11 cellular contexts compared by ENCODE assay signal in the genomic region with DNA sequence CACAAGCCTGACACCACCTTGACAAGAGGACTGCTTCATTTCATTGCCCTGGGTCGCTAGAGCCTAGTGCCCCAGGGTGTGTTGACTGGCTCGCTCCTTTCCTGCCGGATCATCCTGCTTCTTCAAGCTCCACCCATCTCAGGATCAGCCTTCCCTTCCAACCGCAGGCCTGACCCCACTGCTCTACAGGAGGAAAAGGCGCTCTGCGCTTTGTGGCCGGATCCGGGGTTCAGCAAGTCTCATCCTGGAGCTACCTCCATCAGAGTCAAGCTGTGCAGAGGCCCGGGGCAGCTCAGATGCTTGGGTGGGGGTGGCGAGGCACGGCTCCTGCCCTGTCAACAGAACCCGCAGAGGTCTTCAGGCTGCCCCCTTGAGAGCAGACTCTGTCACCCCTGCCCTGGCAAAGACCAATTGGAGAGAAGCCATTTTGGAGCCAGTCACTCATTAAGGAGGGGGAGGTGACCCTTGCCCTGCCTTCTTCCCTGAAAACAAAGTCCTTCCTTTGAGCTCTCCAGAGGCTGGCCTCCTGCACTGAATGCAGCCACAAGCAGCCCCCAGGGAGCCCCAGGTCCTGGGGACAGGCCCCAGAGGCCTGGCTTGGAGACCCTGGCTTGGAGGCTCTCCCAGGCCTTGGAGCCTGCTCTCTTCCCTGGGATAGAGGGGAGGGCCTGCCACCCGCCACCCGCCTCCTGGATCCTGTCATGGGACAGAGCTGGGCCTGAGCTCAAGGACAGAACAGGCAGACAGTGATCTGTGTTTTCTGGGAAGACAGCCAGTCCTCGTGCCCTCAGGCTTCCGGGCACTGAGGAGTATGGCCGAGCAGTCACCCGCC.
DNase-seq lines count a peak whose midpoint lies in the region; ATAC-seq lines count a peak whose summit lies in the region.
"Had no signal": no experiment of that assay in that cellular context is flagged by ENCODE, and none has a peak within 500 bp of the region (broad histone marks: within the 10 kb centered on the region; RNA-seq: fewer than 3 reads in every experiment).

No MANE protein-coding gene starts in this region.

- no peaks in the 10 kb centered on the region for H3K36me3 ChIP-seq in muscle layer of duodenum (ENCODE audit: control insufficient read depth in 1 of 2, insufficient read depth in 2 of 2, low read length in 2 of 2)
- no peaks in the 10 kb centered on the region for H3K36me3 ChIP-seq in aorta (ENCODE audit: control insufficient read depth in 1 of 2, insufficient read depth in 2 of 2, low read length in 1 of 2)
- H3K36me3 ChIP-seq: HAP-1 had no signal

- H3K27ac ChIP-seq in muscle layer of duodenum (ENCODE audit: low read length) (peak overlapping the region; percentile 69), aorta (ENCODE audit: low read depth in 1 of 2, low read length in 2 of 2) (peak overlapping the region; percentile 69 to 76)

- H3K27me3 ChIP-seq in muscle layer of duodenum (ENCODE audit: low read depth, low read length) (no peaks in the 10 kb centered on the region), aorta (ENCODE audit: control insufficient read depth in 1 of 2, insufficient read depth in 2 of 2, low read length in 1 of 2) (no peaks in the 10 kb centered on the region)

- no peak overlapping the region for H3K4me3 ChIP-seq in muscle layer of duodenum (ENCODE audit: low read depth in 1 of 2, low read length in 2 of 2)
- H3K4me3 ChIP-seq in aorta (ENCODE audit: low read length in 2 of 2), result no peak overlapping the region
- H3K4me3 ChIP-seq: HAP-1 had no signal

- intact Hi-C loops in aorta (cut with DNase I), result loop anchor here (5.0 kb wide), 2 partner anchors 46 to 134 kb away; a partner anchor contains a TSS

- H3K4me1 Mint-ChIP-seq in activated T-cell treated with anti-CD3 and anti-CD28 coated beads, Interleukin-2, amount 50 U/mL, for 24 hours (ENCODE audit: low read depth), result peaks cover 4% of the 10 kb centered on the region
- peaks cover 13% of the 10 kb centered on the region for H3K4me1 Mint-ChIP-seq in T-helper 2 cell treated with Interferon-gamma antibody and Interleukin-4, amounts not matched to agents 5 μg/mL and 100 μg/mL, for 36 hours (ENCODE audit: low read depth)

- H3K9me3 Mint-ChIP-seq in activated T-cell treated with anti-CD3 and anti-CD28 coated beads, Interleukin-2, amount 50 U/mL, for 24 hours, result no peaks in the 10 kb centered on the region
- no peaks in the 10 kb centered on the region for H3K9me3 Mint-ChIP-seq in T-helper 2 cell treated with Interferon-gamma antibody and Interleukin-4, amounts not matched to agents 5 μg/mL and 100 μg/mL, for 36 hours

- peak; percentile 87 for ATAC-seq in aorta (ENCODE audit: low FRiP score)
- ATAC-seq in HG02938 (IDR thresholded peaks at IDR 0.05; ENCODE audit: unreplicated experiment), result no peak

- peaks cover 3% of the 10 kb centered on the region for H3K27me3 Mint-ChIP-seq in activated T-cell treated with anti-CD3 and anti-CD28 coated beads, Interleukin-2, amount 50 U/mL, for 24 hours
- H3K27me3 Mint-ChIP-seq in T-helper 2 cell treated with Interferon-gamma antibody and Interleukin-4, amounts not matched to agents 5 μg/mL and 100 μg/mL, for 36 hours (ENCODE audit: low read depth), result peaks cover 24% of the 10 kb centered on the region

- no peak overlapping the region for H3K27ac Mint-ChIP-seq in activated T-cell treated with anti-CD3 and anti-CD28 coated beads, Interleukin-2, amount 50 U/mL, for 24 hours
- H3K27ac Mint-ChIP-seq in T-helper 2 cell treated with Interferon-gamma antibody and Interleukin-4, amounts not matched to agents 5 μg/mL and 100 μg/mL, for 36 hours, result no peak overlapping the region

- DNase-seq in activated T-cell treated with anti-CD3 and anti-CD28 coated beads, Interleukin-2, amount 50 U/mL, for 24 hours, result peak; percentile 19
- DNase-seq in activated T-cell treated with anti-CD3 and anti-CD28 coated beads, Interleukin-2, amount 50 U/mL, for 48 hours, result no peak
- DNase-seq in fibroblast of gingiva (ENCODE audit: low read depth) (peak; percentile 90), aorta (peak; percentile 92 to 94), NAMALWA (ENCODE audit: low spot score) (no peak)
- DNase-seq in T-helper 2 cell treated with Interferon-gamma antibody and Interleukin-4, amounts not matched to agents 5 μg/mL and 100 μg/mL, for 36 hours (ENCODE audit: low spot score), result no peak
- DNase-seq: ACHN, SHP77 treated with DMSO at 0.1 percent for 48 hours had no signal

- H3K4me3 Mint-ChIP-seq in activated T-cell treated with anti-CD3 and anti-CD28 coated beads, Interleukin-2, amount 50 U/mL, for 24 hours, result no peak overlapping the region
- H3K4me3 Mint-ChIP-seq in T-helper 2 cell treated with Interferon-gamma antibody and Interleukin-4, amounts not matched to agents 5 μg/mL and 100 μg/mL, for 36 hours, result no peak overlapping the region

- no peaks in the 10 kb centered on the region for H3K9me3 ChIP-seq in muscle layer of duodenum (ENCODE audit: control insufficient read depth in 1 of 2, low read length in 2 of 2)
- H3K9me3 ChIP-seq in aorta (ENCODE audit: control insufficient read depth, low read length), result no peaks in the 10 kb centered on the region
- H3K9me3 ChIP-seq: HAP-1 had no signal

- H3K4me1 ChIP-seq in muscle layer of duodenum (ENCODE audit: control insufficient read depth in 1 of 2, insufficient read depth in 2 of 2, low read length in 2 of 2) (peaks cover 10 to 32% of the 10 kb centered on the region in 2 donors), aorta (ENCODE audit: control insufficient read depth in 1 of 2, insufficient read depth in 2 of 2, low read length in 2 of 2) (peaks cover 0 to 6% of the 10 kb centered on the region in 2 donors)
- H3K4me1 ChIP-seq: HAP-1 had no signal

- 17 to 22% methylated on average over 18 of the region's 18 CpGs for WGBS in aorta, 2 donors

- H3K36me3 Mint-ChIP-seq in activated T-cell treated with anti-CD3 and anti-CD28 coated beads, Interleukin-2, amount 50 U/mL, for 24 hours (ENCODE audit: low read depth), result no peaks in the 10 kb centered on the region
- H3K36me3 Mint-ChIP-seq in T-helper 2 cell treated with Interferon-gamma antibody and Interleukin-4, amounts not matched to agents 5 μg/mL and 100 μg/mL, for 36 hours (ENCODE audit: low read depth), result no peaks in the 10 kb centered on the region

Comparison
In these comparisons a context has a peak if more than half of its experiments do, and no peak if none do; other contexts are left out.
1. DNase-seq: peak in activated T-cell treated with anti-CD3 and anti-CD28 coated beads, Interleukin-2, amount 50 U/mL, for 24 hours (single experiment), fibroblast of gingiva (single experiment) and aorta (2 of 2); none in activated T-cell treated with anti-CD3 and anti-CD28 coated beads, Interleukin-2, amount 50 U/mL, for 48 hours (0 of 2), NAMALWA (single experiment) and T-helper 2 cell treated with Interferon-gamma antibody and Interleukin-4, amounts not matched to agents 5 μg/mL and 100 μg/mL, for 36 hours (single experiment).